In genomic region chr12:100539209-100539608, GRCh38 we compare ENCODE assay signal across 12 cellular contexts. TPM values are rescaled to one million over a fixed set of nuclear protein-coding genes. Genes with fewer than 3 reads are reported as not detected.
DNase-seq lines count a peak whose midpoint lies in the region; ATAC-seq, FAIRE-seq and TF ChIP-seq lines count a peak whose summit lies in the region.
"Had no signal": no experiment of that assay in that cellular context is flagged by ENCODE, and none has a peak within 500 bp of the region (broad histone marks: within the 10 kb centered on the region; RNA-seq: fewer than 3 reads in every experiment).

No MANE protein-coding gene starts in this region.

- H3K4me2 ChIP-seq in endothelial cell of umbilical vein (ENCODE audit: insufficient read depth, low read length) = no peak overlapping the region

- no peak overlapping the region for H3K9ac ChIP-seq in endothelial cell of umbilical vein (replicated peaks; ENCODE audit: extremely low read depth, insufficient read depth, low read length)

- H3K4me3 ChIP-seq in endothelial cell of umbilical vein (replicated peaks in 1 of 3; ENCODE audit: insufficient read depth in 1 of 3, low read depth in 1 of 3, low read length in 3 of 3) = no peak overlapping the region
- H3K4me3 ChIP-seq in upper lobe of right lung = no peak overlapping the region

- H3K9me3 ChIP-seq in endothelial cell of umbilical vein (replicated peaks; ENCODE audit: control insufficient read depth, insufficient read depth, low read length) = no peaks in the 10 kb centered on the region
- H3K9me3 ChIP-seq in upper lobe of right lung = no peaks in the 10 kb centered on the region

- TF ChIP-seq CTCF in endothelial cell of umbilical vein (IDR thresholded peaks at IDR 0.05; ENCODE audit: extremely low read depth in 1 of 2, insufficient read depth in 1 of 2, low read depth in 1 of 2, low read length in 2 of 2) (no peak), upper lobe of right lung (IDR thresholded peaks at IDR 0.05) (no peak)

- CTCF ChIA-PET in endothelial cell of umbilical vein (lab: Charles Lee) = interaction anchor here (1.0 to 1.1 kb wide), 3 partner anchors 16 to 134 kb away, joined by 3 to 4 read pairs (median 3); no protein-coding TSS in a partner anchor

- no peaks in the 10 kb centered on the region for H3K36me3 ChIP-seq in endothelial cell of umbilical vein (ENCODE audit: control insufficient read depth in 2 of 2, extremely low read depth in 1 of 2, insufficient read depth in 2 of 2, low read length in 2 of 2)
- no peaks in the 10 kb centered on the region for H3K36me3 ChIP-seq in upper lobe of right lung

- no peak for TF ChIP-seq POLR2A in endothelial cell of umbilical vein (IDR thresholded peaks at IDR 0.05; ENCODE audit: low read depth, low read length)

- H3K27me3 ChIP-seq in endothelial cell of umbilical vein (ENCODE audit: control insufficient read depth in 2 of 2, insufficient read depth in 2 of 2, low read length in 2 of 2) = no peaks in the 10 kb centered on the region
- H3K27me3 ChIP-seq in upper lobe of right lung = no peaks in the 10 kb centered on the region

- H3K9me1 ChIP-seq in endothelial cell of umbilical vein (replicated peaks; ENCODE audit: control insufficient read depth, extremely low read depth, insufficient read depth, low read length) = no peaks in the 10 kb centered on the region

- H3K27ac ChIP-seq in endothelial cell of umbilical vein (ENCODE audit: insufficient read depth, low read depth, low read length) (no peak overlapping the region), upper lobe of right lung (no peak overlapping the region)

- H4K20me1 ChIP-seq in endothelial cell of umbilical vein (replicated peaks; ENCODE audit: control insufficient read depth, extremely low read depth, insufficient read depth, low read length) = no peaks in the 10 kb centered on the region

- DNase-seq in stimulated activated CD4-positive, alpha-beta T cell treated with anti-CD3 and anti-CD28 coated beads, Interleukin-15, amount 100 ng/mL, for 24 hours = peak; percentile 22
- no peak for DNase-seq in stimulated activated CD4-positive, alpha-beta T cell treated with anti-CD3 and anti-CD28 coated beads, Interleukin-12 subunit alpha, Interleukin-12 subunit beta, amount 100 ng/mL, for 4 hours
- DNase-seq in RPMI8226 (peak; percentile 43), endothelial cell of umbilical vein (ENCODE audit: low read depth, low spot score) (peak; percentile 30), upper lobe of right lung (no peak)
- DNase-seq: activated CD8-positive, alpha-beta memory T cell treated with anti-CD3 and anti-CD28 coated beads, Interleukin-2, amount 50 U/mL, for 4 hours; CD8-positive, alpha-beta T cell; NCI-H69 had no signal

- intact Hi-C loops in endothelial cell of umbilical vein (cut with micrococcal nuclease) = no loop called here
- intact Hi-C loops in upper lobe of right lung (cut with DNase I) = no loop called here

- H2AFZ ChIP-seq in endothelial cell of umbilical vein (ENCODE audit: low read depth, low read length) = no peak overlapping the region

- no TSS peak for BruUV-seq in endothelial cell of umbilical vein (replicated peaks; lab: Mats Ljungman, UMichigan)

- FAIRE-seq in endothelial cell of umbilical vein (lab: Jason Lieb, UNC) = peak; percentile 4
- FAIRE-seq: endometrium had no signal

- ATAC-seq in upper lobe of right lung (peak; percentile 34), HG03135 (IDR thresholded peaks at IDR 0.05; ENCODE audit: unreplicated experiment) (no peak), GM18868 (IDR thresholded peaks at IDR 0.05; ENCODE audit: unreplicated experiment) (no peak), GM19463 (IDR thresholded peaks at IDR 0.05; ENCODE audit: unreplicated experiment) (no peak)
- ATAC-seq: CD8-positive, alpha-beta T cell had no signal

- dilution Hi-C loops in endothelial cell of umbilical vein (cut with MboI; ENCODE audit: extremely low pct_ligation_motif_present, low sequenced_read_pairs) = no loop called here

- POLR2A ChIA-PET in endothelial cell of umbilical vein (lab: Charles Lee) = no interaction called here

- no peaks in the 10 kb centered on the region for H3K79me2 ChIP-seq in endothelial cell of umbilical vein (ENCODE audit: control insufficient read depth, insufficient read depth, low read length)

- no peaks in the 10 kb centered on the region for H3K4me1 ChIP-seq in endothelial cell of umbilical vein (ENCODE audit: control insufficient read depth, extremely low read depth, insufficient read depth, low read length)
- no peaks in the 10 kb centered on the region for H3K4me1 ChIP-seq in upper lobe of right lung

TF ChIP-seq in endothelial cell of umbilical vein, 7 proteins besides CTCF, POLR2A, EP300 and RAD21:
- TF ChIP-seq POLR2AphosphoS5 (IDR thresholded peaks at IDR 0.05; ENCODE audit: insufficient read depth, low read depth, low read length) (no peak), JUN (IDR thresholded peaks at IDR 0.05; ENCODE audit: borderline replicate concordance, insufficient read depth, insufficient read length, low read depth) (no peak), EZH2 (IDR thresholded peaks at IDR 0.05; ENCODE audit: borderline replicate concordance, low read depth, low read length, severe bottlenecking) (no peak), FOS (IDR thresholded peaks at IDR 0.05; ENCODE audit: borderline replicate concordance, insufficient read depth, low read length) (no peak), MAX (IDR thresholded peaks at IDR 0.05; ENCODE audit: insufficient read depth, insufficient read length) (no peak), GATA2 (IDR thresholded peaks at IDR 0.05; ENCODE audit: insufficient read depth, insufficient read length, low read depth, low read length) (no peak), MYC (IDR thresholded peaks at IDR 0.05; ENCODE audit: low read depth, low read length) (no peak)
TF ChIP-seq in endothelial cell of umbilical vein: peak in this region for 0.

RNA-seq across cellular contexts. Expression of gene GAS2L3, which starts 34.3 kb away (rescaled TPM):
- total RNA-seq in endothelial cell of umbilical vein (39.9 and 47.1 TPM in 2 replicates), upper lobe of right lung (15.1 TPM)
- polyA plus RNA-seq in endothelial cell of umbilical vein = 6.0 and 6.5 TPM in 2 replicates
- 6.2 and 6.5 TPM in 2 replicates for polyA plus RNA-seq in endothelial cell of umbilical vein (2011; cell fraction: cytosol; rRNA removed)
- polyA plus RNA-seq in endothelial cell of umbilical vein (2011; cell fraction: nucleus; rRNA removed) = 40.7 and 49.8 TPM in 2 replicates
- polyA plus RNA-seq in endothelial cell of umbilical vein (2012) = 14.9 and 21.2 TPM in 2 replicates
- polyA minus RNA-seq in endothelial cell of umbilical vein = 17.4 and 17.9 TPM in 2 replicates
- 8.7 TPM for polyA minus RNA-seq in endothelial cell of umbilical vein (2011; cell fraction: cytosol; rRNA and poly(A)+ RNA removed)
- polyA minus RNA-seq in endothelial cell of umbilical vein (2011; cell fraction: nucleus; rRNA and poly(A)+ RNA removed) = 54.4 and 68.9 TPM in 2 replicates
- total RNA-seq: CD8-positive, alpha-beta T cell had no signal

Comparison
In these comparisons a context has a peak if more than half of its experiments do, and no peak if none do; other contexts are left out.
1. DNase-seq: peak in stimulated activated CD4-positive, alpha-beta T cell treated with anti-CD3 and anti-CD28 coated beads, Interleukin-15, amount 100 ng/mL, for 24 hours (single experiment), RPMI8226 (single experiment) and endothelial cell of umbilical vein (single experiment); none in stimulated activated CD4-positive, alpha-beta T cell treated with anti-CD3 and anti-CD28 coated beads, Interleukin-12 subunit alpha, Interleukin-12 subunit beta, amount 100 ng/mL, for 4 hours (single experiment) and upper lobe of right lung (single experiment).